1 cellular context compared by ENCODE assay signal in genomic region chr14:92582706-92583452, GRCh38.
TF ChIP-seq lines count a peak whose summit lies in the region.

No MANE protein-coding gene starts in this region.

TF ChIP-seq in GM12878, 131 proteins besides CTCF, POLR2A, EP300 and RAD21 (continued from another document and continues in another):
- TF ChIP-seq BACH1 (IDR thresholded peaks at IDR 0.05; ENCODE audit: borderline replicate concordance) (peak; percentile 67; the same call in 1 of the 2 replicates), NR2C1 (IDR thresholded peaks at IDR 0.05) (no peak), HCFC1 (IDR thresholded peaks at IDR 0.05; ENCODE audit: low read length) (no peak), ZBED1 (IDR thresholded peaks at IDR 0.05; ENCODE audit: borderline replicate concordance) (no peak), SMAD5 (IDR thresholded peaks at IDR 0.05; ENCODE audit: low read depth) (no peak), CBX5 (IDR thresholded peaks at IDR 0.05; ENCODE audit: low read depth) (no peak), MYC (IDR thresholded peaks at IDR 0.05; ENCODE audit: insufficient read depth, insufficient read length, insufficient replicate concordance, low read length, severe bottlenecking) (no peak), TCF12 (IDR thresholded peaks at IDR 0.05; ENCODE audit: low read depth, low read length) (0 out of 2 replicates have a peak, but pooled peaks have one; percentile 36), ZSCAN29 (IDR thresholded peaks at IDR 0.05) (peak; percentile 86), SMC3 (IDR thresholded peaks at IDR 0.05; ENCODE audit: borderline replicate concordance, low read length) (no peak), ZNF217 (IDR thresholded peaks at IDR 0.05) (peak; percentile 64), RAD51 (IDR thresholded peaks at IDR 0.05) (no peak), REST (IDR thresholded peaks at IDR 0.05; ENCODE audit: low read depth, low read length) (no peak), IKZF2 (IDR thresholded peaks at IDR 0.05) (peak; percentile 92 to 93; a peak in 3 of 4 replicates), SIN3A (IDR thresholded peaks at IDR 0.05; ENCODE audit: low read depth, low read length) (no peak), TAF1 (IDR thresholded peaks at IDR 0.05; ENCODE audit: borderline replicate concordance, low read depth, low read length) (no peak), YY1 (IDR thresholded peaks at IDR 0.05; ENCODE audit: low read depth, low read length) (peak; percentile 70; the same call in 1 of the 2 replicates), IRF3 (IDR thresholded peaks at IDR 0.05) (no peak), ZNF207 (IDR thresholded peaks at IDR 0.05; ENCODE audit: borderline replicate concordance) (no peak), CEBPB (IDR thresholded peaks at IDR 0.05; ENCODE audit: borderline replicate concordance in 1 of 2, low read depth in 2 of 2, low read length in 2 of 2) (no peak), CREB1 (IDR thresholded peaks at IDR 0.05; ENCODE audit: low read depth) (peak; percentile 43; the same call in 1 of the 2 replicates), NR2F1 (conservative IDR thresholded peaks at IDR 0.05) (peak; percentile 75), TCF7 (IDR thresholded peaks at IDR 0.05; ENCODE audit: borderline replicate concordance) (peak; percentile 77), NR2C2 (IDR thresholded peaks at IDR 0.05; ENCODE audit: borderline replicate concordance, control insufficient read depth, insufficient read length, low read depth) (no peak), ZBTB40 (IDR thresholded peaks at IDR 0.05; ENCODE audit: borderline replicate concordance) (peak; percentile 28; the same call in 1 of the 2 replicates), USF1 (IDR thresholded peaks at IDR 0.05; ENCODE audit: borderline replicate concordance, extremely low read length, insufficient read depth, low read depth, low read length) (no peak), TBL1XR1 (IDR thresholded peaks at IDR 0.05; ENCODE audit: low read depth, low read length) (peak; percentile 97), ATF2 (IDR thresholded peaks at IDR 0.05; ENCODE audit: low read length) (peak; percentile 77; the same call in 1 of the 2 replicates), RFX5 (IDR thresholded peaks at IDR 0.05; ENCODE audit: low read depth, low read length) (no peak)
- TF ChIP-seq, protein P1, sequence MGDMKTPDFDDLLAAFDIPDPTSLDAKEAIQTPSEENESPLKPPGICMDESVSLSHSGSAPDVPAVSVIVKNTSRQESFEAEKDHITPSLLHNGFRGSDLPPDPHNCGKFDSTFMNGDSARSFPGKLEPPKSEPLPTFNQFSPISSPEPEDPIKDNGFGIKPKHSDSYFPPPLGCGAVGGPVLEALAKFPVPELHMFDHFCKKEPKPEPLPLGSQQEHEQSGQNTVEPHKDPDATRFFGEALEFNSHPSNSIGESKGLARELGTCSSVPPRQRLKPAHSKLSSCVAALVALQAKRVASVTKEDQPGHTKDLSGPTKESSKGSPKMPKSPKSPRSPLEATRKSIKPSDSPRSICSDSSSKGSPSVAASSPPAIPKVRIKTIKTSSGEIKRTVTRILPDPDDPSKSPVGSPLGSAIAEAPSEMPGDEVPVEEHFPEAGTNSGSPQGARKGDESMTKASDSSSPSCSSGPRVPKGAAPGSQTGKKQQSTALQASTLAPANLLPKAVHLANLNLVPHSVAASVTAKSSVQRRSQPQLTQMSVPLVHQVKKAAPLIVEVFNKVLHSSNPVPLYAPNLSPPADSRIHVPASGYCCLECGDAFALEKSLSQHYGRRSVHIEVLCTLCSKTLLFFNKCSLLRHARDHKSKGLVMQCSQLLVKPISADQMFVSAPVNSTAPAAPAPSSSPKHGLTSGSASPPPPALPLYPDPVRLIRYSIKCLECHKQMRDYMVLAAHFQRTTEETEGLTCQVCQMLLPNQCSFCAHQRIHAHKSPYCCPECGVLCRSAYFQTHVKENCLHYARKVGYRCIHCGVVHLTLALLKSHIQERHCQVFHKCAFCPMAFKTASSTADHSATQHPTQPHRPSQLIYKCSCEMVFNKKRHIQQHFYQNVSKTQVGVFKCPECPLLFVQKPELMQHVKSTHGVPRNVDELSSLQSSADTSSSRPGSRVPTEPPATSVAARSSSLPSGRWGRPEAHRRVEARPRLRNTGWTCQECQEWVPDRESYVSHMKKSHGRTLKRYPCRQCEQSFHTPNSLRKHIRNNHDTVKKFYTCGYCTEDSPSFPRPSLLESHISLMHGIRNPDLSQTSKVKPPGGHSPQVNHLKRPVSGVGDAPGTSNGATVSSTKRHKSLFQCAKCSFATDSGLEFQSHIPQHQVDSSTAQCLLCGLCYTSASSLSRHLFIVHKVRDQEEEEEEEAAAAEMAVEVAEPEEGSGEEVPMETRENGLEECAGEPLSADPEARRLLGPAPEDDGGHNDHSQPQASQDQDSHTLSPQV (IDR thresholded peaks at IDR 0.05) = no peak
- TF ChIP-seq, protein P2, sequence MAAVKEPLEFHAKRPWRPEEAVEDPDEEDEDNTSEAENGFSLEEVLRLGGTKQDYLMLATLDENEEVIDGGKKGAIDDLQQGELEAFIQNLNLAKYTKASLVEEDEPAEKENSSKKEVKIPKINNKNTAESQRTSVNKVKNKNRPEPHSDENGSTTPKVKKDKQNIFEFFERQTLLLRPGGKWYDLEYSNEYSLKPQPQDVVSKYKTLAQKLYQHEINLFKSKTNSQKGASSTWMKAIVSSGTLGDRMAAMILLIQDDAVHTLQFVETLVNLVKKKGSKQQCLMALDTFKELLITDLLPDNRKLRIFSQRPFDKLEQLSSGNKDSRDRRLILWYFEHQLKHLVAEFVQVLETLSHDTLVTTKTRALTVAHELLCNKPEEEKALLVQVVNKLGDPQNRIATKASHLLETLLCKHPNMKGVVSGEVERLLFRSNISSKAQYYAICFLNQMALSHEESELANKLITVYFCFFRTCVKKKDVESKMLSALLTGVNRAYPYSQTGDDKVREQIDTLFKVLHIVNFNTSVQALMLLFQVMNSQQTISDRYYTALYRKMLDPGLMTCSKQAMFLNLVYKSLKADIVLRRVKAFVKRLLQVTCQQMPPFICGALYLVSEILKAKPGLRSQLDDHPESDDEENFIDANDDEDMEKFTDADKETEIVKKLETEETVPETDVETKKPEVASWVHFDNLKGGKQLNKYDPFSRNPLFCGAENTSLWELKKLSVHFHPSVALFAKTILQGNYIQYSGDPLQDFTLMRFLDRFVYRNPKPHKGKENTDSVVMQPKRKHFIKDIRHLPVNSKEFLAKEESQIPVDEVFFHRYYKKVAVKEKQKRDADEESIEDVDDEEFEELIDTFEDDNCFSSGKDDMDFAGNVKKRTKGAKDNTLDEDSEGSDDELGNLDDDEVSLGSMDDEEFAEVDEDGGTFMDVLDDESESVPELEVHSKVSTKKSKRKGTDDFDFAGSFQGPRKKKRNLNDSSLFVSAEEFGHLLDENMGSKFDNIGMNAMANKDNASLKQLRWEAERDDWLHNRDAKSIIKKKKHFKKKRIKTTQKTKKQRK (IDR thresholded peaks at IDR 0.05; ENCODE audit: low read depth, low read length) = no peak
- TF ChIP-seq, protein P3, sequence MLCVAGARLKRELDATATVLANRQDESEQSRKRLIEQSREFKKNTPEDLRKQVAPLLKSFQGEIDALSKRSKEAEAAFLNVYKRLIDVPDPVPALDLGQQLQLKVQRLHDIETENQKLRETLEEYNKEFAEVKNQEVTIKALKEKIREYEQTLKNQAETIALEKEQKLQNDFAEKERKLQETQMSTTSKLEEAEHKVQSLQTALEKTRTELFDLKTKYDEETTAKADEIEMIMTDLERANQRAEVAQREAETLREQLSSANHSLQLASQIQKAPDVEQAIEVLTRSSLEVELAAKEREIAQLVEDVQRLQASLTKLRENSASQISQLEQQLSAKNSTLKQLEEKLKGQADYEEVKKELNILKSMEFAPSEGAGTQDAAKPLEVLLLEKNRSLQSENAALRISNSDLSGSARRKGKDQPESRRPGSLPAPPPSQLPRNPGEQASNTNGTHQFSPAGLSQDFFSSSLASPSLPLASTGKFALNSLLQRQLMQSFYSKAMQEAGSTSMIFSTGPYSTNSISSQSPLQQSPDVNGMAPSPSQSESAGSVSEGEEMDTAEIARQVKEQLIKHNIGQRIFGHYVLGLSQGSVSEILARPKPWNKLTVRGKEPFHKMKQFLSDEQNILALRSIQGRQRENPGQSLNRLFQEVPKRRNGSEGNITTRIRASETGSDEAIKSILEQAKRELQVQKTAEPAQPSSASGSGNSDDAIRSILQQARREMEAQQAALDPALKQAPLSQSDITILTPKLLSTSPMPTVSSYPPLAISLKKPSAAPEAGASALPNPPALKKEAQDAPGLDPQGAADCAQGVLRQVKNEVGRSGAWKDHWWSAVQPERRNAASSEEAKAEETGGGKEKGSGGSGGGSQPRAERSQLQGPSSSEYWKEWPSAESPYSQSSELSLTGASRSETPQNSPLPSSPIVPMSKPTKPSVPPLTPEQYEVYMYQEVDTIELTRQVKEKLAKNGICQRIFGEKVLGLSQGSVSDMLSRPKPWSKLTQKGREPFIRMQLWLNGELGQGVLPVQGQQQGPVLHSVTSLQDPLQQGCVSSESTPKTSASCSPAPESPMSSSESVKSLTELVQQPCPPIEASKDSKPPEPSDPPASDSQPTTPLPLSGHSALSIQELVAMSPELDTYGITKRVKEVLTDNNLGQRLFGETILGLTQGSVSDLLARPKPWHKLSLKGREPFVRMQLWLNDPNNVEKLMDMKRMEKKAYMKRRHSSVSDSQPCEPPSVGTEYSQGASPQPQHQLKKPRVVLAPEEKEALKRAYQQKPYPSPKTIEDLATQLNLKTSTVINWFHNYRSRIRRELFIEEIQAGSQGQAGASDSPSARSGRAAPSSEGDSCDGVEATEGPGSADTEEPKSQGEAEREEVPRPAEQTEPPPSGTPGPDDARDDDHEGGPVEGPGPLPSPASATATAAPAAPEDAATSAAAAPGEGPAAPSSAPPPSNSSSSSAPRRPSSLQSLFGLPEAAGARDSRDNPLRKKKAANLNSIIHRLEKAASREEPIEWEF (IDR thresholded peaks at IDR 0.05; ENCODE audit: insufficient replicate concordance, low read depth, low read length) = no peak
